Comparison of ENCODE assay signal across 1 cellular context in genomic region chr5:59959330-59959729, GRCh38.
TF ChIP-seq lines count a peak whose summit lies in the region.

No MANE protein-coding gene starts in this region.

TF ChIP-seq in GM12878, 131 proteins besides CTCF, POLR2A, EP300 and RAD21 (continued from another document):
- TF ChIP-seq CUX1 (IDR thresholded peaks at IDR 0.05; ENCODE audit: insufficient replicate concordance, low read depth, low read length), result no peak
- no peak for TF ChIP-seq IRF5 (IDR thresholded peaks at IDR 0.05; ENCODE audit: borderline replicate concordance)
- no peak for TF ChIP-seq SIX5 (IDR thresholded peaks at IDR 0.05; ENCODE audit: low read depth, low read length, severe bottlenecking)
- no peak for TF ChIP-seq PRDM15 (CRISPR knock-in tag; IDR thresholded peaks at IDR 0.05)
- TF ChIP-seq POLR2AphosphoS2 (IDR thresholded peaks at IDR 0.05; ENCODE audit: low read depth, low read length), result no peak
